12 cellular contexts compared by ENCODE assay signal in the genomic region with DNA sequence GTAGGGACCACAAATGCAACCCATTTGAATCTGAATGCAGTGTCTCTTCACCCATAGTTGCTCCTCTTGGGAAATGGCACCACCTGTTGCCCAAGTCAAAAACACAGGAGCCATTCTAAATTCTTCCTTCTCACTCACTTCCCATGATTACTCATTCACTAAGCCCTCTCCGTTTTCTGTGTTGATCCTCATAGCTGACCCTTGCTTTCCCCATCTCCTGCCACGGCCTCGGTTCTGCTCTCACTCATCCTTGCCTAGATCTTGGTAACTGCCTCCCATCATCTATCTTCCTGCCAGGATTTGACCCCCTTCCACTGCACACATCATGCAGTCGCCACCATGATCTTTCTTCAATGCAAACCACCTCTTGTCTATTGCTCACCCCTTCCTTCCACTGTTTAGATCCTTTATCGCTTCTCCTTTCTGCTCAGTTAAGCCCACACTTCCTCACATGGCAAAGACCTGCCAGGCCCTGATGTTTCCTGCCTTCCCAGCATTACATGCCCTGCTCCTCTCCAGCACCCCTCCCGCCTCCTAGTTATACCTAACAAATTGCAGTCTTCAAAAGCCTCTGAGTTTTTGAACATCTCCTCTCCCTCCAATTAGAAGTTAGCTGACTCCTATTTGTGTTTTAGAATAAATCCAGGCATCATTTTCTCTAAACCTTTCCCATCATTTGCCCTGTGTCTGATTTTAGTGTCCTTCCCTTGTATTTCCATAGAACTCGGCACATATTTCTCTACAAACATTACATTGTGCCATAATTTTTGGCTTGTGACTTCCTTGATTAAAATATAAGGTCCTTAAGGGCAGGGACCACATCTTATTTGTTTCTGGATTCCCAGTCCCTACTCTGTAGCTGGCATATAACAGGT. TPM values are rescaled to one million over a fixed set of nuclear protein-coding genes. Genes with fewer than 3 reads are reported as not detected.
DNase-seq lines count a peak whose midpoint lies in the region; ATAC-seq and TF ChIP-seq lines count a peak whose summit lies in the region.
"Had no signal": no experiment of that assay in that cellular context is flagged by ENCODE, and none has a peak within 500 bp of the region (broad histone marks: within the 10 kb centered on the region; RNA-seq: fewer than 3 reads in every experiment).

No MANE protein-coding gene starts in this region.

- H3K27me3 Mint-ChIP-seq in activated naive CD4-positive, alpha-beta T cell treated with anti-CD3 and anti-CD28 coated beads for 36 hours (ENCODE audit: low read depth): peaks cover 49% of the 10 kb centered on the region
- peaks cover 36 to 44% of the 10 kb centered on the region in 2 donors for H3K27me3 Mint-ChIP-seq in T-cell

- DNase-seq in GM03348 (ENCODE audit: low spot score): peak; percentile 30
- no peak for DNase-seq in astrocyte of the spinal cord (ENCODE audit: low read depth, low spot score)
- DNase-seq in mesenchymal stem cell: peak; percentile 19
- DNase-seq in NCI-H510A treated with DMSO at 0.1 percent for 48 hours (lab: John Stamatoyannopoulos, UW): no peak
- DNase-seq in activated naive CD4-positive, alpha-beta T cell treated with anti-CD3 and anti-CD28 coated beads for 36 hours: no peak
- no peak for DNase-seq in T-helper 1 cell
- no peak for DNase-seq in T-cell
- DNase-seq: activated T-cell treated with anti-CD3 and anti-CD28 coated beads, Interleukin-2, amount 50 U/mL, for 24 hours; NCI-H774 had no signal

- H3K9me3 ChIP-seq in mesenchymal stem cell (ENCODE audit: control insufficient read depth, low read length): peaks cover 14% of the 10 kb centered on the region

- no peak overlapping the region for H3K4ac ChIP-seq in mesenchymal stem cell (ENCODE audit: low read depth in 1 of 2, low read length in 2 of 2)

- H3K27ac ChIP-seq in mesenchymal stem cell (ENCODE audit: low read length, poor library complexity, severe bottlenecking): no peak overlapping the region

- peak overlapping the region; percentile 5 for H2AFZ ChIP-seq in mesenchymal stem cell (ENCODE audit: low read depth, low read length)

- H3K23ac ChIP-seq in mesenchymal stem cell (ENCODE audit: low read length in 2 of 2): no peak overlapping the region

- no peak overlapping the region for H2BK15ac ChIP-seq in mesenchymal stem cell (ENCODE audit: low read depth, poor library complexity, severe bottlenecking)

- ATAC-seq in T-cell (replicated peaks in 1 of 4): no peak

- H3K4me1 ChIP-seq in mesenchymal stem cell (ENCODE audit: control insufficient read depth, insufficient read depth, low read depth, low read length): peaks cover 2% of the 10 kb centered on the region

- peak; percentile 26; the same call in 1 of the 2 replicates for TF ChIP-seq CTCF in LNCAP (IDR thresholded peaks at IDR 0.05)
- peak; percentile 28 for TF ChIP-seq CTCF in astrocyte of the spinal cord (IDR thresholded peaks at IDR 0.05; ENCODE audit: low read depth, low read length)

- no peak overlapping the region for H3K4me3 Mint-ChIP-seq in activated naive CD4-positive, alpha-beta T cell treated with anti-CD3 and anti-CD28 coated beads for 36 hours
- H3K4me3 Mint-ChIP-seq in T-cell: no peak overlapping the region
- H3K4me3 Mint-ChIP-seq: activated T-cell treated with anti-CD3 and anti-CD28 coated beads, Interleukin-2, amount 50 U/mL, for 24 hours; neural crest cell had no signal

- intact Hi-C loops in activated naive CD4-positive, alpha-beta T cell treated with anti-CD3 and anti-CD28 coated beads for 36 hours (cut with micrococcal nuclease): no loop called here

- H3K79me1 ChIP-seq in mesenchymal stem cell (replicated peaks; ENCODE audit: low read length, poor library complexity, severe bottlenecking): no peaks in the 10 kb centered on the region

- no peak overlapping the region for H2BK12ac ChIP-seq in mesenchymal stem cell (ENCODE audit: low read length in 2 of 2)

- H3K4me2 ChIP-seq in mesenchymal stem cell (ENCODE audit: low read length, poor library complexity, severe bottlenecking): no peak overlapping the region

- peak overlapping the region in 1 of 2 experiments; percentile 55 for H3K14ac ChIP-seq in mesenchymal stem cell (ENCODE audit: low read length in 2 of 2)

- no peak overlapping the region for H2BK5ac ChIP-seq in mesenchymal stem cell (ENCODE audit: low read depth, low read length, poor library complexity, severe bottlenecking)

- no peak overlapping the region for H4K91ac ChIP-seq in mesenchymal stem cell (ENCODE audit: low read length)

- no peak overlapping the region for H2AK5ac ChIP-seq in mesenchymal stem cell (ENCODE audit: low read length, severe bottlenecking)

- 79% methylated on average over 7 of the region's 7 CpGs for WGBS in mesenchymal stem cell

- H3K27me3 ChIP-seq in mesenchymal stem cell (ENCODE audit: control insufficient read depth in 1 of 2, insufficient read depth in 1 of 2, low read length in 2 of 2): no peaks in the 10 kb centered on the region

- H3K18ac ChIP-seq in mesenchymal stem cell (ENCODE audit: low read depth in 1 of 2, low read length in 2 of 2): no peak overlapping the region

- POLR2A ChIA-PET in T-cell (lab: Charles Lee): interaction anchor here in 1 of 2 donors (0.6 kb wide), 1 partner anchor 724 kb away, joined by 10 read pairs; no protein-coding TSS in a partner anchor

- no peaks in the 10 kb centered on the region for H3K36me3 ChIP-seq in mesenchymal stem cell (ENCODE audit: control insufficient read depth in 1 of 2, insufficient read depth in 2 of 2, low read depth in 1 of 2, low read length in 2 of 2)

- H3K27ac Mint-ChIP-seq in activated naive CD4-positive, alpha-beta T cell treated with anti-CD3 and anti-CD28 coated beads for 36 hours: no peak overlapping the region
- H3K27ac Mint-ChIP-seq in T-cell: no peak overlapping the region
- H3K27ac Mint-ChIP-seq: activated T-cell treated with anti-CD3 and anti-CD28 coated beads, Interleukin-2, amount 50 U/mL, for 24 hours had no signal

- H3K4me1 Mint-ChIP-seq in activated naive CD4-positive, alpha-beta T cell treated with anti-CD3 and anti-CD28 coated beads for 36 hours (ENCODE audit: low read depth): no peaks in the 10 kb centered on the region
- no peaks in the 10 kb centered on the region for H3K4me1 Mint-ChIP-seq in T-cell
- H3K4me1 Mint-ChIP-seq: neural crest cell had no signal

- CTCF ChIA-PET in activated naive CD4-positive, alpha-beta T cell treated with anti-CD3 and anti-CD28 coated beads for 36 hours (lab: Charles Lee): interaction anchor here (0.5 kb wide), 1 partner anchor 56 kb away, joined by 3 read pairs; no protein-coding TSS in a partner anchor
- CTCF ChIA-PET in T-cell (lab: Charles Lee): no interaction called here

- no peak overlapping the region for H3K4me3 ChIP-seq in astrocyte of the spinal cord (ENCODE audit: low read depth, low read length)
- no peak overlapping the region for H3K4me3 ChIP-seq in mesenchymal stem cell (ENCODE audit: insufficient read depth in 1 of 2, low read depth in 1 of 2, low read length in 2 of 2)

- no peak overlapping the region for H3K9ac ChIP-seq in mesenchymal stem cell (ENCODE audit: low read length)

- in situ Hi-C loops in astrocyte of the spinal cord (cut with HindIII; ENCODE audit: low sequenced_read_pairs): no loop called here

- no peaks in the 10 kb centered on the region for H3K36me3 Mint-ChIP-seq in activated naive CD4-positive, alpha-beta T cell treated with anti-CD3 and anti-CD28 coated beads for 36 hours (ENCODE audit: low read depth)
- no peaks in the 10 kb centered on the region for H3K36me3 Mint-ChIP-seq in T-cell

- H2BK120ac ChIP-seq in mesenchymal stem cell (ENCODE audit: low read depth, low read length): no peak overlapping the region

- peaks cover 4% of the 10 kb centered on the region for H3K9me3 Mint-ChIP-seq in activated naive CD4-positive, alpha-beta T cell treated with anti-CD3 and anti-CD28 coated beads for 36 hours
- H3K9me3 Mint-ChIP-seq in T-cell: peaks cover 0 to 4% (median 3%) of the 10 kb centered on the region in 3 donors
- H3K9me3 Mint-ChIP-seq: activated T-cell treated with anti-CD3 and anti-CD28 coated beads, Interleukin-2, amount 50 U/mL, for 24 hours had no signal

- H4K8ac ChIP-seq in mesenchymal stem cell (ENCODE audit: low read length): no peak overlapping the region

RNA-seq across cellular contexts. Expression of gene CPN1, which starts 19.2 kb away (rescaled TPM):
- not detected for polyA plus RNA-seq in mesenchymal stem cell (2013, experiment 1 of 2)
- not detected for polyA plus RNA-seq in mesenchymal stem cell (2013, experiment 2 of 2)
- total RNA-seq in activated naive CD4-positive, alpha-beta T cell treated with anti-CD3 and anti-CD28 coated beads for 36 hours: not detected
- not detected for total RNA-seq in T-cell
- total RNA-seq: neural crest cell had no signal
- polyA plus RNA-seq: esophagus had no signal

Comparison
In these comparisons a context has a peak if more than half of its experiments do, and no peak if none do; other contexts are left out.
1. DNase-seq: peak in GM03348 (single experiment) and mesenchymal stem cell (single experiment); none in astrocyte of the spinal cord (single experiment), NCI-H510A treated with DMSO at 0.1 percent for 48 hours (single experiment), activated naive CD4-positive, alpha-beta T cell treated with anti-CD3 and anti-CD28 coated beads for 36 hours (single experiment), T-helper 1 cell (0 of 5) and T-cell (0 of 34).